Comparison of ENCODE assay signal across 1 cellular context in the genomic region with DNA sequence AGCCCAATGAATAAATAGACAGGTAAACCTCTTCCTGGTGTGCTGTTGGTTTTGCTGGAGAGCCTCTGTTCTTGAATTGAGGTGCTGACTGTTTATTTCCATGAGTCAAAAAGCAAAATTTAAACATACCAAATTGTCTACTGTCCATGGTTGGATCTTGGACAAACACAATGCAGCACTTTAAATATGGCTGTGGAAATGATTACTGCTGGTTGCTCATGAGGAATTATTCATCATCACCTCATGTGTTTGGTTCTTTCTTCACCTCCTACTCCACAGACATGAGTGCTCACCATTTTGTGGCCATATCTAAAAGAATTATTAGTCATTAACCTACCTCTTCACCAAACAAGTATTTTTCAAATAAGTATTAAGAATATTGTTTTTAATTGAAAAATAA.
TF ChIP-seq lines count a peak whose summit lies in the region.

No MANE protein-coding gene starts in this region.

TF ChIP-seq in SK-N-SH treated with all-trans-retinoic acid at 6 μM for 48 hours, 23 proteins besides CTCF, POLR2A, EP300 and RAD21 (continued from another document):
- TF ChIP-seq, protein P1, sequence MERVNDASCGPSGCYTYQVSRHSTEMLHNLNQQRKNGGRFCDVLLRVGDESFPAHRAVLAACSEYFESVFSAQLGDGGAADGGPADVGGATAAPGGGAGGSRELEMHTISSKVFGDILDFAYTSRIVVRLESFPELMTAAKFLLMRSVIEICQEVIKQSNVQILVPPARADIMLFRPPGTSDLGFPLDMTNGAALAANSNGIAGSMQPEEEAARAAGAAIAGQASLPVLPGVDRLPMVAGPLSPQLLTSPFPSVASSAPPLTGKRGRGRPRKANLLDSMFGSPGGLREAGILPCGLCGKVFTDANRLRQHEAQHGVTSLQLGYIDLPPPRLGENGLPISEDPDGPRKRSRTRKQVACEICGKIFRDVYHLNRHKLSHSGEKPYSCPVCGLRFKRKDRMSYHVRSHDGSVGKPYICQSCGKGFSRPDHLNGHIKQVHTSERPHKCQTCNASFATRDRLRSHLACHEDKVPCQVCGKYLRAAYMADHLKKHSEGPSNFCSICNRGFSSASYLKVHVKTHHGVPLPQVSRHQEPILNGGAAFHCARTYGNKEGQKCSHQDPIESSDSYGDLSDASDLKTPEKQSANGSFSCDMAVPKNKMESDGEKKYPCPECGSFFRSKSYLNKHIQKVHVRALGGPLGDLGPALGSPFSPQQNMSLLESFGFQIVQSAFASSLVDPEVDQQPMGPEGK (CRISPR knock-in tag; IDR thresholded peaks at IDR 0.05; ENCODE audit: borderline replicate concordance): no peak
